ENCODE assay signal across 23 cellular contexts in the genomic region with DNA sequence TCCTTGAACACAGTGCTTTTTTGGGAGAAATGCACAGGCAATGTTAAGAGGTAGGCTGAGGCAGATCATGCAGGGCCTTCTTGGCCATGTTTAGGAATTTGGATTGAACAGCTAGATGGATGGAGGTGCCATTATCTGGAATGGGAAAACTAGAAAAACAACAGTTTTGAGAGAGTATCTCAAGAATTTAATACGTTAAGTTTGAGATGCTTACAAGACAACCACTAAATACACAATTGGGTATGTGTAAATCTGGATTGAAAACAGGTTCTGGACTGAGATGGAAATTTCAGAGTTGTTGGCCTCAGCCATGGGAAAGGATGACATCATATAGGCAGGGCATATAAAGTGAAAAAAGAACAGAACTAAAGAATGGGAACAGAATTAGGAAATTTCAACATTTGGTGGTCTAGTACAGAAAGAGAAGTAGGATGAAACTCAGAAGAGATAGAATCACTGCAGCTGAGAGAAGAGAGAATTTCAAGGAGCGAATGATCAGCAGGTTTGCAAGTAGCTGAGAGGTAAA. TPM values are rescaled to one million over a fixed set of nuclear protein-coding genes. Genes with fewer than 3 reads are reported as not detected.
DNase-seq lines count a peak whose midpoint lies in the region; ATAC-seq lines count a peak whose summit lies in the region.
"Had no signal": no experiment of that assay in that cellular context is flagged by ENCODE, and none has a peak within 500 bp of the region (broad histone marks: within the 10 kb centered on the region; RNA-seq: fewer than 3 reads in every experiment).

No MANE protein-coding gene starts in this region.

- intact Hi-C loops in sciatic nerve (cut with DNase I): no loop called here

- H3K36me3 Mint-ChIP-seq in T-helper 2 cell treated with Interferon-gamma antibody and Interleukin-4, amounts not matched to agents 5 μg/mL and 100 μg/mL, for 36 hours (ENCODE audit: low read depth): peaks cover 19% of the 10 kb centered on the region

- H3K4me3 Mint-ChIP-seq in T-helper 2 cell treated with Interferon-gamma antibody and Interleukin-4, amounts not matched to agents 5 μg/mL and 100 μg/mL, for 36 hours: peak overlapping the region; percentile 12
- H3K4me3 Mint-ChIP-seq: activated CD4-positive, alpha-beta T cell treated with anti-CD3 and anti-CD28 coated beads for 36 hours; H9; stimulated activated naive CD8-positive, alpha-beta T cell treated with anti-CD3 and anti-CD28 coated beads, Interleukin-15, amount 100 ng/mL, for 72 hours had no signal

- H3K27me3 Mint-ChIP-seq in T-helper 2 cell treated with Interferon-gamma antibody and Interleukin-4, amounts not matched to agents 5 μg/mL and 100 μg/mL, for 36 hours (ENCODE audit: low read depth): no peaks in the 10 kb centered on the region
- H3K27me3 Mint-ChIP-seq: activated CD4-positive, alpha-beta T cell treated with anti-CD3 and anti-CD28 coated beads for 36 hours; stimulated activated naive CD8-positive, alpha-beta T cell treated with anti-CD3 and anti-CD28 coated beads, Interleukin-15, amount 100 ng/mL, for 72 hours had no signal

- DNase-seq in T-helper 2 cell treated with Interferon-gamma antibody and Interleukin-4, amounts not matched to agents 5 μg/mL and 100 μg/mL, for 36 hours (ENCODE audit: low spot score): no peak
- DNase-seq in T-helper 2 cell (no peak), MV-4-11 (lab: John Stamatoyannopoulos, UW) (peak; percentile 59), fibroblast of gingiva (ENCODE audit: low read depth) (peak; percentile 24), sciatic nerve (ENCODE audit: low spot score) (no peak), hepatic stellate cell (ENCODE audit: low spot score) (no peak)
- DNase-seq in stimulated activated naive CD4-positive, alpha-beta T cell treated with Interleukin-2 at 50 U/mL for 16 hours (lab: John Stamatoyannopoulos, UW): no peak
- DNase-seq in stimulated activated CD4-positive, alpha-beta T cell treated with anti-CD3 and anti-CD28 coated beads, Interleukin-12 subunit alpha, Interleukin-12 subunit beta, amount 100 ng/mL, for 4 hours: no peak
- DNase-seq: activated CD4-positive, alpha-beta T cell treated with anti-CD3 and anti-CD28 coated beads for 36 hours; activated CD8-positive, alpha-beta memory T cell treated with anti-CD3 and anti-CD28 coated beads, Interleukin-2, amount 50 U/mL, for 48 hours; activated gamma-delta T cell; aorta; cerebellar nuclear complex; effector CD8-positive, alpha-beta T cell; esophagus squamous epithelium; H9; mammary epithelial cell; NCI-H1436 treated with DMSO at 0.1 percent for 48 hours; NCI-H2171 treated with DMSO at 0.1 percent for 48 hours; ovary; stimulated activated CD4-positive, alpha-beta T cell treated with anti-CD3 and anti-CD28 coated beads, Interleukin-2, amount 100 ng/mL, for 24 hours; stimulated activated naive CD8-positive, alpha-beta T cell treated with anti-CD3 and anti-CD28 coated beads, Interleukin-15, amount 100 ng/mL, for 72 hours; upper lobe of left lung had no signal

- peaks cover 47% of the 10 kb centered on the region for H3K4me1 Mint-ChIP-seq in T-helper 2 cell treated with Interferon-gamma antibody and Interleukin-4, amounts not matched to agents 5 μg/mL and 100 μg/mL, for 36 hours (ENCODE audit: low read depth)

- no peak overlapping the region for H3K27ac Mint-ChIP-seq in T-helper 2 cell treated with Interferon-gamma antibody and Interleukin-4, amounts not matched to agents 5 μg/mL and 100 μg/mL, for 36 hours
- H3K27ac Mint-ChIP-seq: activated CD4-positive, alpha-beta T cell treated with anti-CD3 and anti-CD28 coated beads for 36 hours; H9; stimulated activated naive CD8-positive, alpha-beta T cell treated with anti-CD3 and anti-CD28 coated beads, Interleukin-15, amount 100 ng/mL, for 72 hours had no signal

- peaks cover 5% of the 10 kb centered on the region for H3K9me3 Mint-ChIP-seq in T-helper 2 cell treated with Interferon-gamma antibody and Interleukin-4, amounts not matched to agents 5 μg/mL and 100 μg/mL, for 36 hours
- H3K9me3 Mint-ChIP-seq: H9; stimulated activated naive CD8-positive, alpha-beta T cell treated with anti-CD3 and anti-CD28 coated beads, Interleukin-15, amount 100 ng/mL, for 72 hours had no signal

- ATAC-seq in sciatic nerve: peak; percentile 24
- ATAC-seq: activated CD4-positive, alpha-beta T cell treated with anti-CD3 and anti-CD28 coated beads for 36 hours; stimulated activated naive CD8-positive, alpha-beta T cell treated with anti-CD3 and anti-CD28 coated beads, Interleukin-15, amount 100 ng/mL, for 72 hours had no signal

RNA-seq across cellular contexts. Expression of a gene that starts 37.1 kb away (rescaled TPM):
- 69.0 TPM for total RNA-seq in sciatic nerve

Comparison
In these comparisons a context has a peak if more than half of its experiments do, and no peak if none do; other contexts are left out.
1. DNase-seq: peak in MV-4-11 (single experiment) and fibroblast of gingiva (single experiment); none in T-helper 2 cell treated with Interferon-gamma antibody and Interleukin-4, amounts not matched to agents 5 μg/mL and 100 μg/mL, for 36 hours (single experiment), T-helper 2 cell (0 of 5), sciatic nerve (single experiment), stimulated activated naive CD4-positive, alpha-beta T cell treated with Interleukin-2 at 50 U/mL for 16 hours (single experiment), hepatic stellate cell (single experiment) and stimulated activated CD4-positive, alpha-beta T cell treated with anti-CD3 and anti-CD28 coated beads, Interleukin-12 subunit alpha, Interleukin-12 subunit beta, amount 100 ng/mL, for 4 hours (single experiment).